24 cellular contexts compared by ENCODE assay signal in genomic region chr15:29029651-29030195, GRCh38.
"Had no signal": no experiment of that assay in that cellular context is flagged by ENCODE, and none has a peak within 500 bp of the region (broad histone marks: within the 10 kb centered on the region; RNA-seq: fewer than 3 reads in every experiment).

No MANE protein-coding gene starts in this region.

- H3K27ac ChIP-seq: KMS-11, SJSA1, SK-N-MC had no signal

- H3K36me3 ChIP-seq: SJSA1 had no signal

- H3K27me3 Mint-ChIP-seq: IgD-negative memory B cell had no signal

- H3K9me3 ChIP-seq: SJSA1 had no signal

- DNase-seq: Kasumi-1, MM.1S, NCI-H1092 treated with DMSO at 0.1 percent for 48 hours, NCI-H1436, NCI-H187, NCI-H2029, NCI-H2081 treated with DMSO at 0.1 percent for 48 hours, NCI-H2171, NCI-H226, NCI-H446, NCI-H510A, NCI-H524 treated with DMSO at 0.1 percent for 48 hours, NCI-H69, NCI-H774, PC-3, Right ventricle myocardium superior, SIG-M5 had no signal

- H3K36me3 Mint-ChIP-seq: IgD-negative memory B cell had no signal

- H3K27me3 ChIP-seq: SJSA1 had no signal

- H3K4me3 ChIP-seq: K562, SJSA1, SK-N-MC had no signal

- ATAC-seq: HepG2, K562, Panc1, PC-3 had no signal

- H3K4me1 Mint-ChIP-seq: IgD-negative memory B cell had no signal

- H3K4me3 Mint-ChIP-seq: IgD-negative memory B cell had no signal
